In genomic region chr3:56370991-56371775, GRCh38 we compare ENCODE assay signal across 20 cellular contexts.
DNase-seq lines count a peak whose midpoint lies in the region; ATAC-seq and TF ChIP-seq lines count a peak whose summit lies in the region.
"Had no signal": no experiment of that assay in that cellular context is flagged by ENCODE, and none has a peak within 500 bp of the region (broad histone marks: within the 10 kb centered on the region; RNA-seq: fewer than 3 reads in every experiment).

No MANE protein-coding gene starts in this region.

- H4K20me1 ChIP-seq in mammary epithelial cell (ENCODE audit: insufficient read depth, low read length), result no peaks in the 10 kb centered on the region

- peak overlapping the region; percentile 62 for H3K27ac ChIP-seq in layer of hippocampus (ENCODE audit: low read depth, low read length)
- peak overlapping the region; percentile 7 for H3K27ac ChIP-seq in subcutaneous abdominal adipose tissue (ENCODE audit: low read depth, low read length)
- H3K27ac ChIP-seq in sigmoid colon, result no peak overlapping the region
- no peak overlapping the region for H3K27ac ChIP-seq in mammary epithelial cell (ENCODE audit: insufficient read depth, low read depth, low read length)
- H3K27ac ChIP-seq: RWPE1, SJCRH30 had no signal

- H3K9ac ChIP-seq in subcutaneous abdominal adipose tissue (ENCODE audit: low read length in 5 of 5), result no peak overlapping the region
- H3K9ac ChIP-seq in mammary epithelial cell (ENCODE audit: insufficient read depth, low read length), result no peak overlapping the region

- no peaks in the 10 kb centered on the region for H3K79me2 ChIP-seq in mammary epithelial cell (ENCODE audit: insufficient read depth, low read length)

- H3K27me3 Mint-ChIP-seq in brain, result no peaks in the 10 kb centered on the region

- peaks cover 13% of the 10 kb centered on the region for H3K36me3 Mint-ChIP-seq in brain
- H3K36me3 Mint-ChIP-seq: CD4-positive, alpha-beta memory T cell had no signal

- no peak overlapping the region for H2AFZ ChIP-seq in mammary epithelial cell (ENCODE audit: low read depth, low read length)

- dilution Hi-C loops in mammary epithelial cell (cut with HindIII; ENCODE audit: low sequenced_read_pairs), result no loop called here

- peaks cover 25% of the 10 kb centered on the region for H3K4me1 Mint-ChIP-seq in brain
- H3K4me1 Mint-ChIP-seq: B cell; CD4-positive, alpha-beta memory T cell had no signal

- H3K27me3 ChIP-seq in layer of hippocampus (ENCODE audit: control insufficient read depth, insufficient read depth, low read length) (no peaks in the 10 kb centered on the region), subcutaneous abdominal adipose tissue (ENCODE audit: control insufficient read depth in 5 of 5, insufficient read depth in 4 of 5, low read length in 5 of 5) (no peaks in the 10 kb centered on the region), sigmoid colon (no peaks in the 10 kb centered on the region), mammary epithelial cell (ENCODE audit: insufficient read depth, low read length) (no peaks in the 10 kb centered on the region)
- H3K27me3 ChIP-seq: SJCRH30 had no signal

- in situ Hi-C loops in mammary epithelial cell (cut with MboI; ENCODE audit: low sequenced_read_pairs in 2 of 2), result no loop called here

- H3K4me3 ChIP-seq in subcutaneous abdominal adipose tissue (ENCODE audit: low read depth in 1 of 5, low read length in 5 of 5), result no peak overlapping the region
- H3K4me3 ChIP-seq in sigmoid colon, result no peak overlapping the region
- no peak overlapping the region for H3K4me3 ChIP-seq in mammary epithelial cell (replicated peaks in 1 of 3; ENCODE audit: insufficient read depth in 1 of 3, low read depth in 2 of 3, low read length in 3 of 3)
- H3K4me3 ChIP-seq: K562, SJCRH30 had no signal

- CTCF ChIA-PET in mammary epithelial cell (lab: Charles Lee; ENCODE audit: low non-redundant PET), result no interaction called here

- H3K4me2 ChIP-seq in mammary epithelial cell (ENCODE audit: insufficient read depth, low read depth, low read length), result no peak overlapping the region

- peaks cover 0 to 12% (median 5%) of the 10 kb centered on the region in 5 experiments for H3K9me3 Mint-ChIP-seq in brain

- no peak for TF ChIP-seq EP300 in sigmoid colon (IDR thresholded peaks at IDR 0.05)

- H3K27ac Mint-ChIP-seq in brain, result peak overlapping the region in 3 of 5 experiments; percentile 23 to 36 (median 30)
- H3K27ac Mint-ChIP-seq: B cell; CD4-positive, alpha-beta memory T cell had no signal

- H3K4me1 ChIP-seq in subcutaneous abdominal adipose tissue (ENCODE audit: control insufficient read depth in 5 of 5, insufficient read depth in 5 of 5, low read length in 5 of 5), result peaks cover 0 to 43% (median 0%) of the 10 kb centered on the region in 5 donors
- no peaks in the 10 kb centered on the region for H3K4me1 ChIP-seq in sigmoid colon
- H3K4me1 ChIP-seq in mammary epithelial cell (ENCODE audit: insufficient read depth, low read length), result peaks cover 4% of the 10 kb centered on the region

- DNase-seq in NOMO-1 (lab: John Stamatoyannopoulos, UW; ENCODE audit: unreplicated experiment in 2 of 2) (peak; percentile 41 to 71), NCI-H2107 treated with DMSO at 0.1 percent for 48 hours (lab: John Stamatoyannopoulos, UW; ENCODE audit: unreplicated experiment) (no peak), sigmoid colon (no peak), mammary epithelial cell (no peak)
- DNase-seq: CD4-positive, alpha-beta memory T cell; GF-D8; HCEC 1CT; NCI-H187; NCI-H345; NCI-H526; NK-92 treated with Interleukin-12 subunit alpha and Interleukin-12 subunit beta, amount 100 ng/mL, for 24 hours; PC-3; SJCRH30 had no signal

- 69 to 76% methylated on average over 3 of the region's 3 CpGs for WGBS in sigmoid colon, 2 donors
- WGBS in mammary epithelial cell (ENCODE audit: low coverage, missing lambda C conversion rate), result 58% methylated on average over 3 of the region's 3 CpGs

- TF ChIP-seq CTCF in brain (conservative IDR thresholded peaks at IDR 0.05), result no peak
- TF ChIP-seq CTCF in sigmoid colon (IDR thresholded peaks at IDR 0.05), result no peak
- no peak for TF ChIP-seq CTCF in mammary epithelial cell (conservative IDR thresholded peaks at IDR 0.05 in 1 of 2, IDR thresholded peaks at IDR 0.05 in 1 of 2; ENCODE audit: extremely low read depth in 1 of 2, insufficient read depth in 1 of 2, low read depth in 1 of 2, low read length in 2 of 2)

- no TSS peak for BruUV-seq in mammary epithelial cell (replicated peaks; lab: Mats Ljungman, UMichigan)

- no peak for TF ChIP-seq POLR2A in sigmoid colon (IDR thresholded peaks at IDR 0.05)

- ATAC-seq in HG02763 (IDR thresholded peaks at IDR 0.05; ENCODE audit: unreplicated experiment), result no peak
- ATAC-seq: K562 had no signal

- H3K36me3 ChIP-seq in subcutaneous abdominal adipose tissue (ENCODE audit: control insufficient read depth in 5 of 5, insufficient read depth in 5 of 5, low read length in 5 of 5) (no peaks in the 10 kb centered on the region), sigmoid colon (no peaks in the 10 kb centered on the region), mammary epithelial cell (ENCODE audit: insufficient read depth, low read length) (no peaks in the 10 kb centered on the region)
- H3K36me3 ChIP-seq: SJCRH30 had no signal

- intact Hi-C loops in sigmoid colon (cut with DNase I) (no loop called here), mammary epithelial cell (cut with micrococcal nuclease) (no loop called here)

- H3K9me3 ChIP-seq in subcutaneous abdominal adipose tissue (ENCODE audit: control insufficient read depth in 5 of 5, low read length in 5 of 5), result peaks cover 0 to 7% (median 6%) of the 10 kb centered on the region in 5 donors
- peaks cover 0 to 4% (median 1%) of the 10 kb centered on the region in 4 donors for H3K9me3 ChIP-seq in sigmoid colon
- no peaks in the 10 kb centered on the region for H3K9me3 ChIP-seq in mammary epithelial cell (replicated peaks; ENCODE audit: insufficient read depth, low read length)
- H3K9me3 ChIP-seq: SJCRH30 had no signal

- H3K4me3 Mint-ChIP-seq in brain, result no peak overlapping the region
- H3K4me3 Mint-ChIP-seq: B cell; CD4-positive, alpha-beta memory T cell had no signal

Comparison
In these comparisons a context has a peak if more than half of its experiments do, and no peak if none do; other contexts are left out.
1. DNase-seq: peak in NOMO-1 (2 of 2); none in NCI-H2107 treated with DMSO at 0.1 percent for 48 hours (single experiment), sigmoid colon (single experiment) and mammary epithelial cell (single experiment).
2. H3K27ac ChIP-seq: peak in layer of hippocampus (single experiment) and subcutaneous abdominal adipose tissue (single experiment); none in sigmoid colon (0 of 4) and mammary epithelial cell (single experiment).